9 cellular contexts compared by ENCODE assay signal in genomic region chr1:89611721-89612120, GRCh38. TPM values are rescaled to one million over a fixed set of nuclear protein-coding genes. Genes with fewer than 3 reads are reported as not detected.
DNase-seq lines count a peak whose midpoint lies in the region; ATAC-seq and TF ChIP-seq lines count a peak whose summit lies in the region.
"Had no signal": no experiment of that assay in that cellular context is flagged by ENCODE, and none has a peak within 500 bp of the region (broad histone marks: within the 10 kb centered on the region; RNA-seq: fewer than 3 reads in every experiment).

No MANE protein-coding gene starts in this region.

- H3K4me3 Mint-ChIP-seq in CD14-positive monocyte = no peak overlapping the region

- ATAC-seq in GM18858 (IDR thresholded peaks at IDR 0.05; ENCODE audit: unreplicated experiment) = peak; percentile 98
- peak; percentile 98 for ATAC-seq in GM21423 (IDR thresholded peaks at IDR 0.05; ENCODE audit: unreplicated experiment)
- ATAC-seq in HG03135 (IDR thresholded peaks at IDR 0.05; ENCODE audit: unreplicated experiment) = peak; percentile 95
- no peak for ATAC-seq in left ventricle myocardium superior

- H3K9me3 Mint-ChIP-seq in CD14-positive monocyte = no peaks in the 10 kb centered on the region

- peaks cover 16 to 17% of the 10 kb centered on the region in 2 donors for H3K36me3 Mint-ChIP-seq in CD14-positive monocyte

- intact Hi-C loops in left ventricle myocardium superior (cut with micrococcal nuclease) = no loop called here
- intact Hi-C loops in CD14-positive monocyte (cut with micrococcal nuclease) = no loop called here

- peaks cover 4% of the 10 kb centered on the region for H3K4me1 Mint-ChIP-seq in CD14-positive monocyte

- DNase-seq in central memory CD4-positive, alpha-beta T cell = peak; percentile 57
- no peak for DNase-seq in left ventricle myocardium superior
- DNase-seq in dedifferentiated amniotic fluid mesenchymal stem cell (ENCODE audit: extremely low spot score) = no peak
- DNase-seq in CD14-positive monocyte (ENCODE audit: low spot score) = no peak
- no peak for DNase-seq in activated CD4-positive, CD25-positive, alpha-beta regulatory T cell (lab: John Stamatoyannopoulos, UW)
- DNase-seq: GDM1 had no signal

- no peak overlapping the region for H3K27ac Mint-ChIP-seq in CD14-positive monocyte

- no peak for TF ChIP-seq CTCF in CD14-positive monocyte (IDR thresholded peaks at IDR 0.05)

- H3K27me3 Mint-ChIP-seq in CD14-positive monocyte (ENCODE audit: low read depth in 3 of 3) = peaks cover 0 to 2% (median 0%) of the 10 kb centered on the region in 3 donors

RNA-seq across cellular contexts. Expression of gene LRRC8C, which starts 21.2 kb away (rescaled TPM):
- total RNA-seq in left ventricle myocardium superior = 6.8 TPM
- polyA plus RNA-seq in CD14-positive monocyte = 10 to 100 TPM; 13.0 to 18.6 TPM
